Comparison of ENCODE assay signal across 1 cellular context in the genomic region with DNA sequence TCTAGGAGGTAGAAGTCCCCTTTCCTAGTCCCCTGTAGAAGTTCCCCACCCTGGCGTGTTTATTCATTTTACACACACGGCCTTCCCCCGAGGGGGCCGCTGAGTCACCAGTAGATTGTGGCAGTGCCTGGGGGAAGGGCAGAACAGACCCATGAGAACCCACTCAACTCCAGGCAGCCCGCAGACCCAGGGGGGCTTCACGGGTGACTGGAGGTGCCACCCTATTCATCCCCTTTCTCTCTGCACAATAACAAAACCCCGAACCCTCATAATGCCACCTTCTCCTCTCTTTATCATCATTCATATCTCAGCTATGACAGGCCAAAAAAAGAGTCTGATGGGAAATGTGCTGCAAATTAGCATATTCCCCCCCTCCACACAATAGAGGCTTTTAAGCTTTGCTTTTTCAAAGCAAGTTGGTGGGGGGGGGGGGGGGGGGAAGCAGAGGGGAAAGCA.
TF ChIP-seq lines count a peak whose summit lies in the region.

No MANE protein-coding gene starts in this region.

TF ChIP-seq in GM23338, 12 proteins besides CTCF, POLR2A, EP300 and RAD21 (continued from another document):
- TF ChIP-seq ETS1 (IDR thresholded peaks at IDR 0.05): no peak
- no peak for TF ChIP-seq POLR2AphosphoS5 (IDR thresholded peaks at IDR 0.05; ENCODE audit: low read depth)
